Comparison of ENCODE assay signal across 1 cellular context in the genomic region with DNA sequence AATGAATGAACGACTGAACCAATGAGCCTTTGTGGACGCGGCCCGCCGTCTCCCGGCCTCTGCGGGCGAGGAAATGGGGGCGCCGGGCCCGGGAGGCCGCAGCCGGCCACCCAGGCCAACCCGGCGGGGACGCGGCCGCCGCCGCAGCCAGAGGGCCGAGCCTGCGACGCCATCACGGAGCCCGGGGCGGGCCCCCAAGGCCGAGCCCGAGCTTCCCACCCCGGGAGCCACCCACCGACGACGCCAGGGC.
TF ChIP-seq lines count a peak whose summit lies in the region.

No MANE protein-coding gene starts in this region.

TF ChIP-seq in IMR-90, 13 proteins besides CTCF, POLR2A, EP300 and RAD21 (continued from another document):
- TF ChIP-seq, protein P1, sequence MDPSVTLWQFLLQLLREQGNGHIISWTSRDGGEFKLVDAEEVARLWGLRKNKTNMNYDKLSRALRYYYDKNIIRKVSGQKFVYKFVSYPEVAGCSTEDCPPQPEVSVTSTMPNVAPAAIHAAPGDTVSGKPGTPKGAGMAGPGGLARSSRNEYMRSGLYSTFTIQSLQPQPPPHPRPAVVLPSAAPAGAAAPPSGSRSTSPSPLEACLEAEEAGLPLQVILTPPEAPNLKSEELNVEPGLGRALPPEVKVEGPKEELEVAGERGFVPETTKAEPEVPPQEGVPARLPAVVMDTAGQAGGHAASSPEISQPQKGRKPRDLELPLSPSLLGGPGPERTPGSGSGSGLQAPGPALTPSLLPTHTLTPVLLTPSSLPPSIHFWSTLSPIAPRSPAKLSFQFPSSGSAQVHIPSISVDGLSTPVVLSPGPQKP (IDR thresholded peaks at IDR 0.05; ENCODE audit: borderline replicate concordance, low read depth, low read length), result no peak
- TF ChIP-seq SMC3 (IDR thresholded peaks at IDR 0.05; ENCODE audit: low read depth, low read length), result no peak
- TF ChIP-seq RFX5 (IDR thresholded peaks at IDR 0.05; ENCODE audit: low read depth, low read length), result no peak
- TF ChIP-seq, protein P2, sequence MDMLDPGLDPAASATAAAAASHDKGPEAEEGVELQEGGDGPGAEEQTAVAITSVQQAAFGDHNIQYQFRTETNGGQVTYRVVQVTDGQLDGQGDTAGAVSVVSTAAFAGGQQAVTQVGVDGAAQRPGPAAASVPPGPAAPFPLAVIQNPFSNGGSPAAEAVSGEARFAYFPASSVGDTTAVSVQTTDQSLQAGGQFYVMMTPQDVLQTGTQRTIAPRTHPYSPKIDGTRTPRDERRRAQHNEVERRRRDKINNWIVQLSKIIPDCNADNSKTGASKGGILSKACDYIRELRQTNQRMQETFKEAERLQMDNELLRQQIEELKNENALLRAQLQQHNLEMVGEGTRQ (IDR thresholded peaks at IDR 0.05; ENCODE audit: low read depth, low read length), result no peak
- no peak for TF ChIP-seq MXI1 (IDR thresholded peaks at IDR 0.05; ENCODE audit: borderline replicate concordance, low read depth, low read length)
- TF ChIP-seq RCOR1 (IDR thresholded peaks at IDR 0.05; ENCODE audit: insufficient replicate concordance, low read length), result no peak
TF ChIP-seq in IMR-90: peak in this region for 0.
